Comparison of ENCODE assay signal across 1 cellular context in genomic region chr20:20603339-20603990, GRCh38.
TF ChIP-seq lines count a peak whose summit lies in the region.

No MANE protein-coding gene starts in this region.

TF ChIP-seq in HEK293, 187 proteins besides CTCF, POLR2A, EP300 and RAD21 (continued from another document):
- TF ChIP-seq INSM2 (tag by site-specific recombination; IDR thresholded peaks at IDR 0.05): peak; percentile 85; the same call in 1 of the 2 replicates
- TF ChIP-seq ZNF692 (tag by site-specific recombination; IDR thresholded peaks at IDR 0.05): peak; percentile 85
- TF ChIP-seq SP7 (tag by site-specific recombination; IDR thresholded peaks at IDR 0.05): peak; percentile 68
- TF ChIP-seq SCRT2 (tag by site-specific recombination; IDR thresholded peaks at IDR 0.05): peak; percentile 63
- TF ChIP-seq ZNF629 (tag by site-specific recombination; IDR thresholded peaks at IDR 0.05): peak; percentile 64; the same call in 1 of the 2 replicates
- peak; percentile 52; the same call in 1 of the 2 replicates for TF ChIP-seq ZNF76 (tag by site-specific recombination; IDR thresholded peaks at IDR 0.05; ENCODE audit: borderline replicate concordance, low read depth)
- TF ChIP-seq ZNF561 (tag by site-specific recombination; IDR thresholded peaks at IDR 0.05; ENCODE audit: borderline replicate concordance): peak; percentile 38; the same call in 1 of the 2 replicates
- peak; percentile 100 for TF ChIP-seq OSR2 (tag by site-specific recombination; IDR thresholded peaks at IDR 0.05)
- TF ChIP-seq WT1 (tag by site-specific recombination; IDR thresholded peaks at IDR 0.05): peak; percentile 11; the same call in 1 of the 2 replicates
- no peak for TF ChIP-seq ZNF596 (tag by site-specific recombination; IDR thresholded peaks at IDR 0.05)
- TF ChIP-seq ZNF398 (tag by site-specific recombination; IDR thresholded peaks at IDR 0.05): 0 out of 2 replicates have a peak, but pooled peaks have one; percentile 35
- TF ChIP-seq GLIS2 (tag by site-specific recombination; IDR thresholded peaks at IDR 0.05): no peak
- no peak for TF ChIP-seq ZNF571 (tag by site-specific recombination; IDR thresholded peaks at IDR 0.05)
- peak; percentile 98 for TF ChIP-seq ZXDB (tag by site-specific recombination; IDR thresholded peaks at IDR 0.05)
- TF ChIP-seq ZNF112 (tag by site-specific recombination; IDR thresholded peaks at IDR 0.05): no peak
- TF ChIP-seq ZBTB17 (tag by site-specific recombination; IDR thresholded peaks at IDR 0.05): peak; percentile 85
- no peak for TF ChIP-seq ZNF677 (tag by site-specific recombination; IDR thresholded peaks at IDR 0.05)
- peak; percentile 14; the same call in 1 of the 2 replicates for TF ChIP-seq GLIS1 (tag by site-specific recombination; IDR thresholded peaks at IDR 0.05)
- TF ChIP-seq GLI2 (tag by site-specific recombination; IDR thresholded peaks at IDR 0.05; ENCODE audit: borderline replicate concordance, low read depth): no peak
- TF ChIP-seq ZNF280C (tag by site-specific recombination; IDR thresholded peaks at IDR 0.05): no peak
- TF ChIP-seq ZNF843 (tag by site-specific recombination; IDR thresholded peaks at IDR 0.05): peak; percentile 36; the same call in 1 of the 2 replicates
- TF ChIP-seq ZNF521 (tag by site-specific recombination; IDR thresholded peaks at IDR 0.05): no peak
- TF ChIP-seq ZBTB6 (tag by site-specific recombination; IDR thresholded peaks at IDR 0.05): no peak
- TF ChIP-seq FEZF1 (tag by site-specific recombination; IDR thresholded peaks at IDR 0.05): peak; percentile 99
- no peak for TF ChIP-seq ZNF701 (tag by site-specific recombination; IDR thresholded peaks at IDR 0.05)
- TF ChIP-seq TCF7L2 (IDR thresholded peaks at IDR 0.05; ENCODE audit: borderline replicate concordance, low read depth, low read length): no peak
- TF ChIP-seq TRIM28 (IDR thresholded peaks at IDR 0.05; ENCODE audit: borderline replicate concordance, low read length): peak; percentile 99
- TF ChIP-seq ZNF558 (tag by site-specific recombination; IDR thresholded peaks at IDR 0.05): no peak
- TF ChIP-seq ZNF48 (tag by site-specific recombination; IDR thresholded peaks at IDR 0.05): no peak
- TF ChIP-seq PRDM6 (tag by site-specific recombination; IDR thresholded peaks at IDR 0.05): peak; percentile 66; the same call in 1 of the 2 replicates
- 0 out of 2 replicates have a peak, but pooled peaks have one; percentile 13 for TF ChIP-seq SP3 (tag by site-specific recombination; IDR thresholded peaks at IDR 0.05)
- TF ChIP-seq ZNF473 (tag by site-specific recombination; IDR thresholded peaks at IDR 0.05): no peak
- TF ChIP-seq OVOL3 (tag by site-specific recombination; IDR thresholded peaks at IDR 0.05): peak; percentile 82; the same call in 1 of the 2 replicates
- no peak for TF ChIP-seq IKZF3 (tag by site-specific recombination; IDR thresholded peaks at IDR 0.05)
- 0 out of 2 replicates have a peak, but pooled peaks have one; percentile 23 for TF ChIP-seq ZFP37 (tag by site-specific recombination; IDR thresholded peaks at IDR 0.05)
- no peak for TF ChIP-seq ZNF37A (tag by site-specific recombination; IDR thresholded peaks at IDR 0.05)
- 0 out of 2 replicates have a peak, but pooled peaks have one; percentile 29 for TF ChIP-seq KLF8 (tag by site-specific recombination; IDR thresholded peaks at IDR 0.05)
- TF ChIP-seq ZNF585B (tag by site-specific recombination; IDR thresholded peaks at IDR 0.05): no peak
- peak; percentile 65 for TF ChIP-seq ZNF366 (tag by site-specific recombination; conservative IDR thresholded peaks at IDR 0.05)
- TF ChIP-seq KLF10 (tag by site-specific recombination; IDR thresholded peaks at IDR 0.05): 0 out of 2 replicates have a peak, but pooled peaks have one; percentile 22
- TF ChIP-seq ZBTB44 (tag by site-specific recombination; IDR thresholded peaks at IDR 0.05): peak; percentile 35; the same call in 1 of the 2 replicates
- peak; percentile 54; the same call in 1 of the 2 replicates for TF ChIP-seq ZNF394 (tag by site-specific recombination; IDR thresholded peaks at IDR 0.05; ENCODE audit: borderline replicate concordance)
- 0 out of 2 replicates have a peak, but pooled peaks have one; percentile 18 for TF ChIP-seq ZNF335 (tag by site-specific recombination; conservative IDR thresholded peaks at IDR 0.05)
- TF ChIP-seq ZNF24 (tag by site-specific recombination; IDR thresholded peaks at IDR 0.05): peak; percentile 99
- TF ChIP-seq ZIC2 (tag by site-specific recombination; IDR thresholded peaks at IDR 0.05): no peak
- TF ChIP-seq TSHZ1 (tag by site-specific recombination; IDR thresholded peaks at IDR 0.05; ENCODE audit: borderline replicate concordance): peak; percentile 87
- peak; percentile 98 for TF ChIP-seq ZNF18 (tag by site-specific recombination; IDR thresholded peaks at IDR 0.05)
